In the genomic region with DNA sequence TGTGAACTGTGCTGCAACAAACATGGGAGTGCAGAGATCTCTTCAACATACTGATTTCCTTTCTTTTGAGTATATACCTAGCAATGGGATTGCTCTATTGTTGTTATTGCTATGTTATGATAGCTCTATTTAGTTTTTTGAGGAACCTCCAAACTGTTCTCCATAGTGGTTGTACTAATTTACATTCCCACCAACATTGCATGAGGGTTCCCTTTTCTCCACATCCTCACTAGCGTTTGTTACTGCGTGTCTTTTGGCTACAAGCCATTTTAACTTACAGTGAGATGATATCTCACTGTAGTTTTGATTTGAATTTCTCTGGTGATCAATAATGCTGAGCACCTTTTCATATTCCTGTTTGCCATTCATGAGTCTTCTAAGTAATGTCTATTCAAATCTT, we compare ENCODE assay signal across 22 cellular contexts. TPM values are rescaled to one million over a fixed set of nuclear protein-coding genes. Genes with fewer than 3 reads are reported as not detected.
"Had no signal": no experiment of that assay in that cellular context is flagged by ENCODE, and none has a peak within 500 bp of the region (broad histone marks: within the 10 kb centered on the region; RNA-seq: fewer than 3 reads in every experiment).

No MANE protein-coding gene starts in this region.

- H3K27me3 ChIP-seq: adrenal gland, esophagus muscularis mucosa, heart right ventricle, spleen, upper lobe of right lung had no signal

- DNase-seq: activated B cell treated with CpG ODN at 0.5 μM for 24 hours; activated CD4-positive, alpha-beta memory T cell treated with anti-CD3 and anti-CD28 coated beads for 36 hours; activated CD4-positive, alpha-beta T cell treated with anti-CD3 and anti-CD28 coated beads for 4 hours; activated gamma-delta T cell treated with Interleukin-2 at 50 U/mL for 16 hours; activated T-cell treated with anti-CD3 and anti-CD28 coated beads for 4 hours; adrenal gland; dermis blood vessel endothelial cell; effector memory CD4-positive, alpha-beta T cell; heart right ventricle; immature natural killer cell; kidney glomerular epithelial cell; left ventricle myocardium superior; naive thymus-derived CD8-positive, alpha-beta T cell; spleen; stimulated activated CD4-positive, alpha-beta T cell treated with anti-CD3 and anti-CD28 coated beads, Interleukin-4, amount 100 ng/mL, for 4 hours; upper lobe of right lung had no signal

- H3K4me3 ChIP-seq: adrenal gland, esophagus muscularis mucosa, heart right ventricle, spleen, upper lobe of right lung had no signal

- FAIRE-seq: endothelial cell of umbilical vein had no signal

- ATAC-seq: activated naive CD4-positive, alpha-beta T cell treated with anti-CD3 and anti-CD28 coated beads, Interleukin-2, amount 50 U/mL, for 72 hours; heart right ventricle; left ventricle myocardium superior; naive thymus-derived CD8-positive, alpha-beta T cell; stimulated activated memory B cell treated with anti-CD40 and anti-IgM and Interleukin-4, amounts not matched to agents 10 μg/mL and 1 μg/mL and 100 μg/mL, for 72 hours; upper lobe of right lung had no signal

- H3K27ac ChIP-seq: adrenal gland, esophagus muscularis mucosa, parathyroid adenoma, upper lobe of right lung had no signal

- H3K36me3 ChIP-seq: adrenal gland, esophagus muscularis mucosa, heart right ventricle, spleen, upper lobe of right lung had no signal

RNA-seq across cellular contexts. Expression of gene TNFSF10, which starts 45.5 kb away (rescaled TPM):
- total RNA-seq: chondrocyte had no signal
